ENCODE assay signal across 27 cellular contexts in the genomic region with DNA sequence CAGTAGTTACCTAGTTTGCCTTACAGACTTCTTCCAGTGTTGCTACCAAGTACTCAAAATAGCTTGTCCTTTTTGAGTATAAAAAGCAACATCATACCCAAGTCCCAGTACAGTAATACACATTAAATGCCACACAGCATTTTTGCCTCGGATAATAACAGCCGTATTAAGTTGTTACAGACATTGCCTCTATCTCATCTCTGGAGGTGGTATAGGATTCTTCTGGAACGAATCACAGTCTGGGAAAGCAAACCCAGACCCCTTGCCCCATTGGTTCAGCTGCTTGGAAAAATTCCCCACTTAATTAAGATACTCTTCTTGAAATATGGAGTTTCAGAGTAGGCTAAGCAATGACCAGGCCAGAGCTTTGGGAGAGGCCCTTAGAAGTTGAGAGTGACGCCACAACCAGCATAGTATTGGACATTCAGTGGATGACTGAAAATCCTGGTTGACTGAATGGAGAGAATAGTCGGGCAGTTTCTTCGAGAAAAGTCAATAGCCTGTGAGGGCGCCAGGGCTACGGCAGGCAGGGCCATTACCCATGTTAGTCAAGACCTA.
A peak's percentile ranks its signal among the peaks of the same experiment; 100 is the strongest.
DNase-seq lines count a peak whose midpoint lies in the region; ATAC-seq and TF ChIP-seq lines count a peak whose summit lies in the region.
"Had no signal": no experiment of that assay in that cellular context is flagged by ENCODE, and none has a peak within 500 bp of the region (broad histone marks: within the 10 kb centered on the region; RNA-seq: fewer than 3 reads in every experiment).

No MANE protein-coding gene starts in this region.

- no peaks in the 10 kb centered on the region for H3K79me1 ChIP-seq in mesendoderm (ENCODE audit: low read length)

- H3K18ac ChIP-seq in mesendoderm (ENCODE audit: low read length) = peak overlapping the region; percentile 13

- no peak for TF ChIP-seq CTCF in thoracic aorta (IDR thresholded peaks at IDR 0.05)

- DNase-seq in EL = peak; percentile 1
- DNase-seq in astrocyte of the hippocampus (ENCODE audit: low read depth, low spot score) = peak; percentile 58
- DNase-seq in mesendoderm = no peak
- no peak for DNase-seq in thoracic aorta (ENCODE audit: low spot score)
- DNase-seq in putamen (ENCODE audit: low spot score) = no peak
- DNase-seq in CD8-positive, alpha-beta memory T cell = no peak
- DNase-seq: C1 segment of cervical spinal cord; CD8-positive, alpha-beta T cell; DMS 273 treated with DMSO at 0.1 percent for 48 hours; DMS79; GOT3; HCEC 1CT; MM.1S; NCI-H2029; NCI-H446; NCI-H524 treated with DMSO at 0.1 percent for 48 hours; NCI-H82; NK-92 treated with Interleukin-12 subunit alpha and Interleukin-12 subunit beta, amount 100 ng/mL, for 24 hours; PC-9; SW 1271 had no signal

- no peak overlapping the region for H3K56ac ChIP-seq in mesendoderm (ENCODE audit: low read length)

- H3K23ac ChIP-seq in mesendoderm (ENCODE audit: low read length) = no peak overlapping the region

- no peaks in the 10 kb centered on the region for H3K4me1 ChIP-seq in mesendoderm (ENCODE audit: control insufficient read depth, low read depth, low read length)
- peaks cover 15 to 25% of the 10 kb centered on the region in 2 donors for H3K4me1 ChIP-seq in thoracic aorta (ENCODE audit: control insufficient read depth in 1 of 2, low read depth in 2 of 2)
- no peaks in the 10 kb centered on the region for H3K4me1 ChIP-seq in CD8-positive, alpha-beta memory T cell (ENCODE audit: insufficient read depth, low read length)

- ATAC-seq in thoracic aorta (ENCODE audit: insufficient number of reproducible peaks, low FRiP score, low read depth) (peak; percentile 16), GM18868 (IDR thresholded peaks at IDR 0.05; ENCODE audit: unreplicated experiment) (no peak), HG03378 (IDR thresholded peaks at IDR 0.05; ENCODE audit: unreplicated experiment) (no peak)
- ATAC-seq: CD8-positive, alpha-beta T cell; Right ventricle myocardium inferior had no signal

- POLR2A ChIA-PET in CD8-positive, alpha-beta memory T cell (lab: Charles Lee) = no interaction called here

- H3K4me3 ChIP-seq in mesendoderm (ENCODE audit: low read length) (no peak overlapping the region), thoracic aorta (no peak overlapping the region)
- no peak overlapping the region for H3K4me3 ChIP-seq in CD8-positive, alpha-beta memory T cell (ENCODE audit: low read length)
- H3K4me3 ChIP-seq: PC-9, SJSA1 had no signal

- no peak overlapping the region for H2BK120ac ChIP-seq in mesendoderm (ENCODE audit: low read depth, low read length)

- no peaks in the 10 kb centered on the region for H3K9me3 Mint-ChIP-seq in CD8-positive, alpha-beta memory T cell
- H3K9me3 Mint-ChIP-seq: CD8-positive, alpha-beta T cell had no signal

- CTCF ChIA-PET in CD8-positive, alpha-beta memory T cell (lab: Charles Lee) = no interaction called here

- no peak overlapping the region for H3K4ac ChIP-seq in mesendoderm (ENCODE audit: low read depth, low read length)

- H3K9me3 ChIP-seq in thoracic aorta = no peaks in the 10 kb centered on the region
- H3K9me3 ChIP-seq in CD8-positive, alpha-beta memory T cell (ENCODE audit: low read length) = no peaks in the 10 kb centered on the region
- H3K9me3 ChIP-seq: SJSA1 had no signal

- no peak overlapping the region for H3K27ac Mint-ChIP-seq in CD8-positive, alpha-beta memory T cell
- H3K27ac Mint-ChIP-seq: CD8-positive, alpha-beta T cell; IgD-negative memory B cell had no signal

- peaks cover 0 to 9% of the 10 kb centered on the region in 2 donors for H3K27me3 Mint-ChIP-seq in CD8-positive, alpha-beta memory T cell

- no peak overlapping the region for H3K9ac ChIP-seq in mesendoderm (ENCODE audit: low read length)
- H3K9ac ChIP-seq: KMS-11 had no signal

- no peak overlapping the region for H2BK5ac ChIP-seq in mesendoderm (ENCODE audit: low read length)

- no peak overlapping the region for H3K4me2 ChIP-seq in mesendoderm (ENCODE audit: low read length)
- H3K4me2 ChIP-seq: KMS-11, PC-9 had no signal

- H3K27ac ChIP-seq in mesendoderm (ENCODE audit: low read depth, low read length) (no peak overlapping the region), thoracic aorta (no peak overlapping the region)
- no peak overlapping the region for H3K27ac ChIP-seq in CD8-positive, alpha-beta memory T cell (ENCODE audit: low read depth, low read length)
- H3K27ac ChIP-seq: HL-60, KMS-11, PC-9, SJSA1 had no signal

- H3K27me3 ChIP-seq in mesendoderm (ENCODE audit: insufficient read depth, low read length, poor library complexity) = no peaks in the 10 kb centered on the region
- no peaks in the 10 kb centered on the region for H3K27me3 ChIP-seq in thoracic aorta (replicated peaks; ENCODE audit: insufficient read depth)
- H3K27me3 ChIP-seq in CD8-positive, alpha-beta memory T cell (ENCODE audit: insufficient read depth, low read length, poor library complexity, severe bottlenecking) = no peaks in the 10 kb centered on the region
- H3K27me3 ChIP-seq: SJSA1 had no signal

- H3K79me2 ChIP-seq in mesendoderm (ENCODE audit: control insufficient read depth, insufficient read depth, low read length) = no peaks in the 10 kb centered on the region

- H3K4me3 Mint-ChIP-seq in CD8-positive, alpha-beta memory T cell = no peak overlapping the region
- H3K4me3 Mint-ChIP-seq: CD8-positive, alpha-beta T cell; IgD-negative memory B cell had no signal

- H4K8ac ChIP-seq in mesendoderm (ENCODE audit: low read depth, low read length) = no peak overlapping the region

- no CpG with 5 or more reads among the region's 8 CpGs for WGBS in mesendoderm (ENCODE audit: extremely low coverage, insufficient coverage, low lambda C conversion rate)

- H4K5ac ChIP-seq in mesendoderm (ENCODE audit: low read length) = no peak overlapping the region

- H2BK15ac ChIP-seq in mesendoderm (replicated peaks; ENCODE audit: low read depth) = no peak overlapping the region

- H3K36me3 Mint-ChIP-seq in CD8-positive, alpha-beta memory T cell = no peaks in the 10 kb centered on the region
- H3K36me3 Mint-ChIP-seq: CD8-positive, alpha-beta T cell had no signal

- H2AK5ac ChIP-seq in mesendoderm (ENCODE audit: low read length) = no peak overlapping the region

- no peaks in the 10 kb centered on the region for H3K36me3 ChIP-seq in mesendoderm (ENCODE audit: control insufficient read depth, insufficient read depth, low read length)
- H3K36me3 ChIP-seq in thoracic aorta = no peaks in the 10 kb centered on the region
- H3K36me3 ChIP-seq in CD8-positive, alpha-beta memory T cell (ENCODE audit: insufficient read depth, low read length) = no peaks in the 10 kb centered on the region
- H3K36me3 ChIP-seq: SJSA1 had no signal

- no peaks in the 10 kb centered on the region for H3K4me1 Mint-ChIP-seq in CD8-positive, alpha-beta memory T cell
- H3K4me1 Mint-ChIP-seq: IgD-negative memory B cell had no signal

Comparison
In these comparisons a context has a peak if more than half of its experiments do, and no peak if none do; other contexts are left out.
1. DNase-seq: peak in EL (single experiment) and astrocyte of the hippocampus (single experiment); none in mesendoderm (single experiment), thoracic aorta (single experiment), putamen (single experiment) and CD8-positive, alpha-beta memory T cell (0 of 5).